Comparison of ENCODE assay signal across 1 cellular context in the genomic region with DNA sequence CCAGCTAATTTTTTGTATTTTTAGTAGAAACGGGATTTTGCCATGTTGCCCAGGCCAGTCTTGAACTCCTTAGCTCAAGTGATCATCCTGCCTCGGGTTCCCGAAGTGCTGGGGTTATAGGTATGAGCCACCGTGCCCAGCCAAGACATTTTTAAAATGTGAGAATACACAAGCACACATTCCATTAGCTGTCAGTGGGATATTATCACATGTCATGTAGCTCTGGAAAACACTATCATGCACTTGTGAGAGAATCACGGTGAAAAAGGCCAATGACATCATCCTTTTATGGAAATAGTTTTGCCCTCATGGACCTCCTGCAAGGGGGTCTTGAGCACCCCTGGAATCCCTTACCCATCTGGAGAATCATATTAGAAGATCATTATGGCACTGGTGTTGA.
TF ChIP-seq lines count a peak whose summit lies in the region.

No MANE protein-coding gene starts in this region.

TF ChIP-seq in K562, 482 proteins besides CTCF, POLR2A, EP300 and RAD21:
- TF ChIP-seq ATF7 (IDR thresholded peaks at IDR 0.05) (0 out of 2 replicates have a peak, but pooled peaks have one; percentile 24), SIX5 (IDR thresholded peaks at IDR 0.05; ENCODE audit: borderline replicate concordance in 1 of 2, insufficient read depth in 1 of 2, low read depth in 1 of 2, low read length in 2 of 2) (no peak), ATF3 (IDR thresholded peaks at IDR 0.05) (peak; percentile 27; the same call in 1 of the 2 replicates), ATF3 (CRISPR knock-in tag; conservative IDR thresholded peaks at IDR 0.05) (no peak)
